19 cellular contexts compared by ENCODE assay signal in genomic region chr4:168725935-168726334, GRCh38.
A peak's percentile ranks its signal among the peaks of the same experiment; 100 is the strongest.
DNase-seq lines count a peak whose midpoint lies in the region; ATAC-seq and TF ChIP-seq lines count a peak whose summit lies in the region.
"Had no signal": no experiment of that assay in that cellular context is flagged by ENCODE, and none has a peak within 500 bp of the region (broad histone marks: within the 10 kb centered on the region; RNA-seq: fewer than 3 reads in every experiment).

No MANE protein-coding gene starts in this region.

- ATAC-seq in activated CD4-positive, alpha-beta T cell treated with anti-CD3 and anti-CD28 coated beads for 36 hours: no peak
- ATAC-seq: SK-N-SH treated with all-trans-retinoic acid at 6 μM for 48 hours had no signal

- TF ChIP-seq CTCF in CD14-positive monocyte (IDR thresholded peaks at IDR 0.05) (no peak), osteocyte (IDR thresholded peaks at IDR 0.05) (no peak)

- intact Hi-C loops in CD14-positive monocyte (cut with micrococcal nuclease) (loop anchor here in 1 of 2 donors (10.0 kb wide), 1 partner anchor 69 kb away; no protein-coding TSS in a partner anchor), head of caudate nucleus (cut with DNase I) (no loop called here)
- intact Hi-C loops in dendritic cell treated with granulocyte-macrophage colony-stimulating factor and Interleukin-4, amounts not matched to agents 40 ng/mL and 50 ng/mL, for 4 days (cut with micrococcal nuclease): no loop called here
- intact Hi-C loops in activated CD4-positive, alpha-beta memory T cell treated with anti-CD3 and anti-CD28 coated beads for 36 hours (cut with micrococcal nuclease): loop anchor here (1.0 to 10.0 kb wide), 2 partner anchors 138 to 211 kb away; no protein-coding TSS in a partner anchor
- intact Hi-C loops in activated CD4-positive, alpha-beta T cell treated with anti-CD3 and anti-CD28 coated beads for 36 hours (cut with DNase I, micrococcal nuclease): loop anchor here (1.0 kb wide), 2 partner anchors 142 to 186 kb away; no protein-coding TSS in a partner anchor

- POLR2A ChIA-PET in activated CD4-positive, alpha-beta memory T cell treated with anti-CD3 and anti-CD28 coated beads for 36 hours (lab: Charles Lee): no interaction called here
- POLR2A ChIA-PET in activated CD4-positive, alpha-beta T cell treated with anti-CD3 and anti-CD28 coated beads for 36 hours (lab: Charles Lee): no interaction called here

- CTCF ChIA-PET in activated CD4-positive, alpha-beta memory T cell treated with anti-CD3 and anti-CD28 coated beads for 36 hours (lab: Charles Lee): no interaction called here
- CTCF ChIA-PET in activated CD4-positive, alpha-beta T cell treated with anti-CD3 and anti-CD28 coated beads for 36 hours (lab: Charles Lee): no interaction called here

- H3K27ac Mint-ChIP-seq in CD14-positive monocyte: peak overlapping the region in 5 of 7 donors; percentile 47 to 80 (median 66)
- H3K27ac Mint-ChIP-seq in dendritic cell treated with granulocyte-macrophage colony-stimulating factor and Interleukin-4, amounts not matched to agents 40 ng/mL and 50 ng/mL, for 4 days: peak overlapping the region; percentile 87
- H3K27ac Mint-ChIP-seq in osteocyte (ENCODE audit: unreplicated experiment): peak overlapping the region; percentile 43
- H3K27ac Mint-ChIP-seq in activated CD4-positive, alpha-beta memory T cell treated with anti-CD3 and anti-CD28 coated beads for 36 hours: no peak overlapping the region
- H3K27ac Mint-ChIP-seq in activated CD4-positive, alpha-beta T cell treated with anti-CD3 and anti-CD28 coated beads for 36 hours: no peak overlapping the region
- H3K27ac Mint-ChIP-seq: CD4-positive, alpha-beta T cell; H9 had no signal

- DNase-seq in CD14-positive monocyte (ENCODE audit: low spot score) (no peak), LHCN-M2 (ENCODE audit: low read depth) (peak; percentile 73), osteocyte (ENCODE audit: extremely low spot score, unreplicated experiment) (no peak), head of caudate nucleus (no peak)
- DNase-seq in activated naive CD4-positive, alpha-beta T cell treated with Interleukin-2 at 50 U/mL for 16 hours: no peak
- no peak for DNase-seq in activated CD4-positive, alpha-beta memory T cell treated with anti-CD3 and anti-CD28 coated beads for 36 hours
- no peak for DNase-seq in activated CD4-positive, alpha-beta T cell treated with anti-CD3 and anti-CD28 coated beads for 36 hours
- DNase-seq: CD4-positive, alpha-beta T cell; COR-L47; DMS79; H9; NCI-H1105 treated with DMSO at 0.1 percent for 48 hours; NCI-H2029 treated with DMSO at 0.1 percent for 48 hours; NCI-H226; NCI-H524; NCI-H82; SHP77 treated with DMSO at 0.1 percent for 48 hours had no signal

- H3K36me3 Mint-ChIP-seq in CD14-positive monocyte (no peaks in the 10 kb centered on the region), osteocyte (ENCODE audit: unreplicated experiment) (peaks cover 63% of the 10 kb centered on the region)
- peaks cover 10% of the 10 kb centered on the region for H3K36me3 Mint-ChIP-seq in dendritic cell treated with granulocyte-macrophage colony-stimulating factor and Interleukin-4, amounts not matched to agents 40 ng/mL and 50 ng/mL, for 4 days (ENCODE audit: low read depth)
- H3K36me3 Mint-ChIP-seq in activated CD4-positive, alpha-beta memory T cell treated with anti-CD3 and anti-CD28 coated beads for 36 hours: no peaks in the 10 kb centered on the region
- no peaks in the 10 kb centered on the region for H3K36me3 Mint-ChIP-seq in activated CD4-positive, alpha-beta T cell treated with anti-CD3 and anti-CD28 coated beads for 36 hours (ENCODE audit: low read depth)

- H3K4me1 Mint-ChIP-seq in CD14-positive monocyte: peaks cover 38% of the 10 kb centered on the region
- H3K4me1 Mint-ChIP-seq in dendritic cell treated with granulocyte-macrophage colony-stimulating factor and Interleukin-4, amounts not matched to agents 40 ng/mL and 50 ng/mL, for 4 days (ENCODE audit: low read depth): peaks cover 65% of the 10 kb centered on the region
- H3K4me1 Mint-ChIP-seq in osteocyte (ENCODE audit: unreplicated experiment): peaks cover 44% of the 10 kb centered on the region
- peaks cover 11% of the 10 kb centered on the region for H3K4me1 Mint-ChIP-seq in activated CD4-positive, alpha-beta memory T cell treated with anti-CD3 and anti-CD28 coated beads for 36 hours (ENCODE audit: low read depth)
- H3K4me1 Mint-ChIP-seq in activated CD4-positive, alpha-beta T cell treated with anti-CD3 and anti-CD28 coated beads for 36 hours: peaks cover 25% of the 10 kb centered on the region

- H3K9me3 Mint-ChIP-seq in CD14-positive monocyte: peaks cover 0 to 6% (median 2%) of the 10 kb centered on the region in 7 donors
- peaks cover 10% of the 10 kb centered on the region for H3K9me3 Mint-ChIP-seq in dendritic cell treated with granulocyte-macrophage colony-stimulating factor and Interleukin-4, amounts not matched to agents 40 ng/mL and 50 ng/mL, for 4 days
- peaks cover 12% of the 10 kb centered on the region for H3K9me3 Mint-ChIP-seq in osteocyte (ENCODE audit: unreplicated experiment)
- peaks cover 12% of the 10 kb centered on the region for H3K9me3 Mint-ChIP-seq in activated CD4-positive, alpha-beta memory T cell treated with anti-CD3 and anti-CD28 coated beads for 36 hours
- peaks cover 4% of the 10 kb centered on the region for H3K9me3 Mint-ChIP-seq in activated CD4-positive, alpha-beta T cell treated with anti-CD3 and anti-CD28 coated beads for 36 hours (ENCODE audit: low read depth)

- H3K27me3 Mint-ChIP-seq in CD14-positive monocyte (ENCODE audit: low read depth in 3 of 3): peaks cover 2 to 6% (median 3%) of the 10 kb centered on the region in 3 donors
- peaks cover 5% of the 10 kb centered on the region for H3K27me3 Mint-ChIP-seq in dendritic cell treated with granulocyte-macrophage colony-stimulating factor and Interleukin-4, amounts not matched to agents 40 ng/mL and 50 ng/mL, for 4 days
- H3K27me3 Mint-ChIP-seq in osteocyte (ENCODE audit: unreplicated experiment): no peaks in the 10 kb centered on the region
- H3K27me3 Mint-ChIP-seq in activated CD4-positive, alpha-beta memory T cell treated with anti-CD3 and anti-CD28 coated beads for 36 hours: peaks cover 8% of the 10 kb centered on the region
- peaks cover 20% of the 10 kb centered on the region for H3K27me3 Mint-ChIP-seq in activated CD4-positive, alpha-beta T cell treated with anti-CD3 and anti-CD28 coated beads for 36 hours

- peak overlapping the region in 1 of 2 donors; percentile 26 for H3K4me3 Mint-ChIP-seq in CD14-positive monocyte
- peak overlapping the region; percentile 30 for H3K4me3 Mint-ChIP-seq in dendritic cell treated with granulocyte-macrophage colony-stimulating factor and Interleukin-4, amounts not matched to agents 40 ng/mL and 50 ng/mL, for 4 days
- H3K4me3 Mint-ChIP-seq in osteocyte (ENCODE audit: unreplicated experiment): no peak overlapping the region
- H3K4me3 Mint-ChIP-seq in activated CD4-positive, alpha-beta memory T cell treated with anti-CD3 and anti-CD28 coated beads for 36 hours: no peak overlapping the region
- no peak overlapping the region for H3K4me3 Mint-ChIP-seq in activated CD4-positive, alpha-beta T cell treated with anti-CD3 and anti-CD28 coated beads for 36 hours
- H3K4me3 Mint-ChIP-seq: CD4-positive, alpha-beta T cell; H9 had no signal

Comparison
In these comparisons a context has a peak if more than half of its experiments do, and no peak if none do; other contexts are left out.
1. H3K27ac Mint-ChIP-seq: peak in CD14-positive monocyte (5 of 7), dendritic cell treated with granulocyte-macrophage colony-stimulating factor and Interleukin-4, amounts not matched to agents 40 ng/mL and 50 ng/mL, for 4 days (single experiment) and osteocyte (single experiment); none in activated CD4-positive, alpha-beta memory T cell treated with anti-CD3 and anti-CD28 coated beads for 36 hours (single experiment) and activated CD4-positive, alpha-beta T cell treated with anti-CD3 and anti-CD28 coated beads for 36 hours (single experiment).
2. intact Hi-C loops: an anchor here in activated CD4-positive, alpha-beta memory T cell treated with anti-CD3 and anti-CD28 coated beads for 36 hours (1.0 to 10.0 kb wide) and activated CD4-positive, alpha-beta T cell treated with anti-CD3 and anti-CD28 coated beads for 36 hours (1.0 kb wide); none called in dendritic cell treated with granulocyte-macrophage colony-stimulating factor and Interleukin-4, amounts not matched to agents 40 ng/mL and 50 ng/mL, for 4 days and head of caudate nucleus.